Comparison of ENCODE assay signal across 15 cellular contexts in the genomic region with DNA sequence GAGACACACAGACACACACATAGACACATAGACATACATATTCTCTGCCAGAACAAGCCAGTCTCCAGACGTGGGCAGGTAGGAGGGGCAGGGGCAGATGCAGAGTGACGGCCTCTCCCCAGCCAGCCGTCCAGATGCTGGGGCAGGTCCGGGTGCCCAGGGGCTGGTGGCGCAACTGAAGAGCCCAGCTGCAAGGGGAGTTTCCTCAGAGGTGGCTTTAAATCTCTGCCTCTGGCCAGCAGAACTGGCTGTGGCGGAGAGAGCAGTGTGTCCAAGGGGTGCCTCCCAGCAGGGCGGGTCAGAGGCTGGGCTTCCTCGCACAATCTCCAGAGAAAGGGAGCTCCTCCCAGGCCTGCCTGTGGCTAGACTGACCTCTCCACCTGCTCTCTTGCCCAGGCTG. TPM values are rescaled to one million over a fixed set of nuclear protein-coding genes. Genes with fewer than 3 reads are reported as not detected.
DNase-seq lines count a peak whose midpoint lies in the region; ATAC-seq, FAIRE-seq and TF ChIP-seq lines count a peak whose summit lies in the region.
"Had no signal": no experiment of that assay in that cellular context is flagged by ENCODE, and none has a peak within 500 bp of the region (broad histone marks: within the 10 kb centered on the region; RNA-seq: fewer than 3 reads in every experiment).

No MANE protein-coding gene starts in this region.

- H3K27ac ChIP-seq in endodermal cell (ENCODE audit: low read depth, low read length) (no peak overlapping the region), pancreas (no peak overlapping the region)
- H3K27ac ChIP-seq: neutrophil, spleen had no signal

- H3K4me1 Mint-ChIP-seq in endodermal cell, result no peaks in the 10 kb centered on the region
- H3K4me1 Mint-ChIP-seq in CD14-positive monocyte, result no peaks in the 10 kb centered on the region

- H3K36me3 Mint-ChIP-seq in endodermal cell (ENCODE audit: low read depth), result no peaks in the 10 kb centered on the region
- no peaks in the 10 kb centered on the region for H3K36me3 Mint-ChIP-seq in CD14-positive monocyte

- H3K9ac ChIP-seq in endodermal cell (ENCODE audit: extremely low read depth, low read length, poor library complexity, severe bottlenecking), result no peak overlapping the region

- H3K27me3 Mint-ChIP-seq in endodermal cell (ENCODE audit: insufficient read depth) (peaks cover 5% of the 10 kb centered on the region), CD14-positive monocyte (ENCODE audit: low read depth in 3 of 3) (peaks cover 5 to 17% (median 8%) of the 10 kb centered on the region in 3 donors)

- H3K4me1 ChIP-seq in endodermal cell (ENCODE audit: control insufficient read depth, insufficient read depth, low read length) (no peaks in the 10 kb centered on the region), pancreas (no peaks in the 10 kb centered on the region)
- H3K4me1 ChIP-seq: spleen had no signal

- peak in 3 of 4 donors; percentile 42 to 52 (median 44) for ATAC-seq in pancreas
- no peak for ATAC-seq in stimulated activated naive CD8-positive, alpha-beta T cell treated with anti-CD3 and anti-CD28 coated beads, Interleukin-15, Interleukin-2, amounts not matched to agents 100 U/mL and 50 U/mL, for 24 hours
- ATAC-seq: activated CD8-positive, alpha-beta T cell treated with anti-CD3 and anti-CD28 coated beads, Interleukin-2, amount 10 ng/mL, durations not matched to agents 7 days and 5 days had no signal

- peak; percentile 52 for DNase-seq in GM03348 (ENCODE audit: low spot score)
- peak; percentile 88 for DNase-seq in NCI-H2196 treated with DMSO at 0.1 percent for 48 hours (lab: John Stamatoyannopoulos, UW; ENCODE audit: unreplicated experiment)
- peak; percentile 77 for DNase-seq in endodermal cell
- DNase-seq in pancreas, result peak in 1 of 6 donors; percentile 48
- no peak for DNase-seq in RKO (ENCODE audit: low spot score)
- no peak for DNase-seq in CD14-positive monocyte (ENCODE audit: low spot score)
- no peak for DNase-seq in stimulated activated naive CD8-positive, alpha-beta T cell treated with anti-CD3 and anti-CD28 coated beads, Interleukin-15, Interleukin-2, amounts not matched to agents 100 U/mL and 50 U/mL, for 24 hours
- DNase-seq: activated CD8-positive, alpha-beta T cell treated with anti-CD3 and anti-CD28 coated beads, Interleukin-2, amount 10 ng/mL, durations not matched to agents 7 days and 5 days; activated naive CD4-positive, alpha-beta T cell; KG1; NCI-H187 treated with DMSO at 0.1 percent for 48 hours; spleen had no signal

- 47 to 71% methylated on average over 4 to 8 of the region's 8 CpGs for WGBS in endodermal cell (ENCODE audit: insufficient coverage in 1 of 2, insufficient read length in 1 of 2), 2 experiments
- WGBS in pancreas, 2 donors, result 49 to 53% methylated on average over 8 of the region's 8 CpGs

- H3K9me3 ChIP-seq in endodermal cell (ENCODE audit: control insufficient read depth, low read length) (no peaks in the 10 kb centered on the region), pancreas (no peaks in the 10 kb centered on the region)
- H3K9me3 ChIP-seq: neutrophil, spleen had no signal

- intact Hi-C loops in pancreas (cut with DNase I) (no loop called here), CD14-positive monocyte (cut with micrococcal nuclease) (no loop called here)

- no peak for FAIRE-seq in pancreas (lab: Jason Lieb, UNC)

- TF ChIP-seq CTCF in endodermal cell (conservative IDR thresholded peaks at IDR 0.05) (no peak), pancreas (IDR thresholded peaks at IDR 0.05) (no peak), CD14-positive monocyte (IDR thresholded peaks at IDR 0.05) (no peak)

- H3K4me3 Mint-ChIP-seq in endodermal cell, result no peak overlapping the region
- no peak overlapping the region for H3K4me3 Mint-ChIP-seq in CD14-positive monocyte
- H3K4me3 Mint-ChIP-seq: activated CD8-positive, alpha-beta T cell treated with anti-CD3 and anti-CD28 coated beads, Interleukin-2, amount 10 ng/mL, durations not matched to agents 7 days and 5 days had no signal

- no peaks in the 10 kb centered on the region for H3K36me3 ChIP-seq in endodermal cell (ENCODE audit: control insufficient read depth, insufficient read depth, low read length)
- no peaks in the 10 kb centered on the region for H3K36me3 ChIP-seq in pancreas
- H3K36me3 ChIP-seq: neutrophil, spleen had no signal

- H3K4me3 ChIP-seq in endodermal cell (ENCODE audit: low read length) (no peak overlapping the region), pancreas (no peak overlapping the region)
- H3K4me3 ChIP-seq: spleen had no signal

- H3K27ac Mint-ChIP-seq in endodermal cell (no peak overlapping the region), CD14-positive monocyte (no peak overlapping the region)
- H3K27ac Mint-ChIP-seq: activated CD8-positive, alpha-beta T cell treated with anti-CD3 and anti-CD28 coated beads, Interleukin-2, amount 10 ng/mL, durations not matched to agents 7 days and 5 days had no signal

- H3K9me3 Mint-ChIP-seq in endodermal cell, result peaks cover 10% of the 10 kb centered on the region
- H3K9me3 Mint-ChIP-seq in CD14-positive monocyte, result peaks cover 0 to 9% (median 3%) of the 10 kb centered on the region in 7 donors

- H3K27me3 ChIP-seq in endodermal cell (ENCODE audit: control insufficient read depth, insufficient read depth, low read length, poor library complexity, severe bottlenecking) (no peaks in the 10 kb centered on the region), pancreas (no peaks in the 10 kb centered on the region)

RNA-seq across cellular contexts. Expression of a gene that starts 9.4 kb away (rescaled TPM):
- total RNA-seq in endodermal cell (1 to 10 TPM in 1 of 2 donors, not detected in 1; 4.0 TPM), pancreas (1 to 10 TPM in 2 of 6 donors, under 1 TPM in 3, not detected in 1; 0.28 to 2.1 (median 0.79) TPM)
- polyA plus RNA-seq in endodermal cell (2013, experiment 1 of 2), result 0.14 TPM
- not detected for polyA plus RNA-seq in endodermal cell (2013, experiment 2 of 2)
- polyA plus RNA-seq in pancreas (10 to 100 TPM in 1 of 2 donors, 1 to 10 TPM in 1; 7.3 to 22.7 TPM), CD14-positive monocyte (not detected)
- total RNA-seq: activated CD8-positive, alpha-beta T cell treated with anti-CD3 and anti-CD28 coated beads, Interleukin-2, amount 10 ng/mL, durations not matched to agents 7 days and 5 days; T-helper 1 cell treated with Interleukin-12 subunit alpha and Interleukin-12 subunit beta and Interleukin-4 antibody, amounts not matched to agents 30 ng/mL and 1 ng/mL, for 36 hours; temporal lobe had no signal

RNA-seq across cellular contexts. Expression of a gene that starts 38.6 kb away (rescaled TPM):
- total RNA-seq in endodermal cell, result 100 to 1,000 TPM; 164 to 183 TPM
- 135 TPM for polyA plus RNA-seq in endodermal cell (2013, experiment 1 of 2)
- 153 TPM for polyA plus RNA-seq in endodermal cell (2013, experiment 2 of 2)
- total RNA-seq in pancreas, result 10 to 100 TPM; 28.9 to 64.0 (median 50.2) TPM
- polyA plus RNA-seq in pancreas, result 100 to 1,000 TPM; 133 to 203 TPM
- 10 to 100 TPM; 48.5 to 63.0 TPM for polyA plus RNA-seq in CD14-positive monocyte

RNA-seq across cellular contexts. Expression of a gene that starts 40.3 kb away (rescaled TPM):
- not detected for total RNA-seq in endodermal cell
- not detected for polyA plus RNA-seq in endodermal cell (2013, experiment 1 of 2)
- polyA plus RNA-seq in endodermal cell (2013, experiment 2 of 2), result not detected
- total RNA-seq in pancreas, result under 1 TPM in 1 of 6 donors, not detected in 5; 0.19 TPM
- 1 to 10 TPM; 1.1 to 1.5 TPM for polyA plus RNA-seq in pancreas
- under 1 TPM; 0.22 to 0.33 TPM for polyA plus RNA-seq in CD14-positive monocyte
- total RNA-seq: activated CD8-positive, alpha-beta T cell treated with anti-CD3 and anti-CD28 coated beads, Interleukin-2, amount 10 ng/mL, durations not matched to agents 7 days and 5 days; spleen; T-helper 1 cell treated with Interleukin-12 subunit alpha and Interleukin-12 subunit beta and Interleukin-4 antibody, amounts not matched to agents 30 ng/mL and 1 ng/mL, for 36 hours; temporal lobe had no signal

Comparison
In these comparisons a context has a peak if more than half of its experiments do, and no peak if none do; other contexts are left out.
1. DNase-seq: peak in GM03348 (single experiment), NCI-H2196 treated with DMSO at 0.1 percent for 48 hours (single experiment) and endodermal cell (single experiment); none in RKO (single experiment), CD14-positive monocyte (single experiment) and stimulated activated naive CD8-positive, alpha-beta T cell treated with anti-CD3 and anti-CD28 coated beads, Interleukin-15, Interleukin-2, amounts not matched to agents 100 U/mL and 50 U/mL, for 24 hours (single experiment).